Comparison of ENCODE assay signal across 25 cellular contexts in genomic region chr20:56922497-56922896, GRCh38.
"Had no signal": no experiment of that assay in that cellular context is flagged by ENCODE, and none has a peak within 500 bp of the region (broad histone marks: within the 10 kb centered on the region; RNA-seq: fewer than 3 reads in every experiment).

No MANE protein-coding gene starts in this region.

- H3K27ac ChIP-seq: brain microvascular endothelial cell had no signal

- H3K36me3 ChIP-seq: brain microvascular endothelial cell had no signal

- DNase-seq: activated CD4-positive, alpha-beta T cell treated with anti-CD3 and anti-CD28 coated beads, Interleukin-2, amount 10 ng/mL, durations not matched to agents 24 days and 14 days; activated CD4-positive, alpha-beta T cell treated with anti-CD3 and anti-CD28 coated beads, Interleukin-2, amount 50 U/mL, for 4 hours; activated CD8-positive, alpha-beta T cell treated with anti-CD3 and anti-CD28 coated beads for 36 hours; activated effector memory CD4-positive, alpha-beta T cell treated with anti-CD3 and anti-CD28 coated beads, Interleukin-2, amount 50 U/mL, for 16 hours; activated naive CD4-positive, alpha-beta T cell; activated naive CD4-positive, alpha-beta T cell treated with anti-CD3 and anti-CD28 coated beads, Interleukin-2, amount 50 U/mL, for 16 hours; activated naive CD8-positive, alpha-beta T cell treated with anti-CD3 and anti-CD28 coated beads for 36 hours; activated T-cell treated with anti-CD3 and anti-CD28 coated beads, Interleukin-2, amount 50 U/mL, for 1 hour; activated T-cell treated with anti-CD3 and anti-CD28 coated beads, Interleukin-2, amount 50 U/mL, for 72 hours; amniotic stem cell; aorta; brain microvascular endothelial cell; central memory CD4-positive, alpha-beta T cell; NCI-H1105; NCI-H1436; NCI-H1694; NCI-H1930; NCI-H2081 treated with DMSO at 0.1 percent for 48 hours; NCI-H226; NCI-H446 treated with DMSO at 0.1 percent for 48 hours; NCI-H524; NCI-H748 treated with DMSO at 0.1 percent for 48 hours; SHP77; T-cell; T-helper 17 cell had no signal
